ENCODE assay signal across 24 cellular contexts in the genomic region with DNA sequence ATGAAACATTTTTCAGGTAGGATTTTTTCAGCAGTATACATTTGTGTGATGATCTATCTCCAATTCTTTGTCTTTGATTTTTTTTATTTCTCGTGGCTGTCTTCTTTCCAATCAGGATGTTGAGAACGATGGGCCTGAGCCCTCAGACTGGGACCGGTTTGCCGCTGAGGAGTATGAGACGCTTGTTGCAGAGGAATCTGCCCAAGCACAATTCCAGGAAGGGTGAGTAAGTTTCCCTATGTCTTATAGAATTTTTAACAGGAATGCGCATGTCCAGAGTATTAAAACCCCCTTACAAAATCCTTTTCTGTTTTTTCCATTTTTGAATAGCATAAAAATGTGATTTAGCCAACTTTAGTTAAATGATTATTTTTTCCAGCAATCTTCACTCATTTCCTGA.
"Had no signal": no experiment of that assay in that cellular context is flagged by ENCODE, and none has a peak within 500 bp of the region (broad histone marks: within the 10 kb centered on the region; RNA-seq: fewer than 3 reads in every experiment).

No MANE protein-coding gene starts in this region.

- H3K9me3 Mint-ChIP-seq: mesothelial cell of epicardium; naive B cell; natural killer cell; stimulated activated memory B cell treated with anti-CD40 and anti-IgM and Interleukin-4, amounts not matched to agents 10 μg/mL and 1 μg/mL and 100 μg/mL, for 72 hours; stimulated activated naive CD8-positive, alpha-beta T cell treated with anti-CD3 and anti-CD28 coated beads, Interleukin-15, amount 100 ng/mL, for 72 hours; type B pancreatic cell had no signal

- DNase-seq: hippocampal formation; kidney glomerular epithelial cell; left cardiac atrium; lower lobe of right lung; mesendoderm; naive B cell; natural killer cell; nucleus accumbens; psoas muscle; right lobe of liver; stimulated activated CD4-positive, alpha-beta T cell treated with anti-CD3 and anti-CD28 coated beads, Interleukin-1b, Interleukin-23, amount 100 ng/mL, for 48 hours; stimulated activated CD4-positive, alpha-beta T cell treated with anti-CD3 and anti-CD28 coated beads, Interleukin-2, amount 100 ng/mL, for 48 hours; stimulated activated CD4-positive, alpha-beta T cell treated with anti-CD3 and anti-CD28 coated beads, Interleukin-4, amount 100 ng/mL, for 4 hours; stimulated activated CD8-positive, alpha-beta memory T cell treated with anti-CD3 and anti-CD28 coated beads, Interleukin-4, amount 100 ng/mL, for 48 hours; stimulated activated naive CD4-positive, alpha-beta T cell treated with Interleukin-2 at 50 U/mL for 16 hours; stimulated activated naive CD8-positive, alpha-beta T cell treated with anti-CD3 and anti-CD28 coated beads, Interleukin-15, amount 100 ng/mL, for 72 hours; substantia nigra; uterus had no signal

- H3K27ac Mint-ChIP-seq: mesothelial cell of epicardium; natural killer cell; stimulated activated memory B cell treated with anti-CD40 and anti-IgM and Interleukin-4, amounts not matched to agents 10 μg/mL and 1 μg/mL and 100 μg/mL, for 72 hours; stimulated activated naive CD8-positive, alpha-beta T cell treated with anti-CD3 and anti-CD28 coated beads, Interleukin-15, amount 100 ng/mL, for 72 hours; type B pancreatic cell had no signal

- H3K27me3 Mint-ChIP-seq: naive B cell; stimulated activated memory B cell treated with anti-CD40 and anti-IgM and Interleukin-4, amounts not matched to agents 10 μg/mL and 1 μg/mL and 100 μg/mL, for 72 hours; stimulated activated naive CD8-positive, alpha-beta T cell treated with anti-CD3 and anti-CD28 coated beads, Interleukin-15, amount 100 ng/mL, for 72 hours; type B pancreatic cell had no signal

- H3K4me3 Mint-ChIP-seq: mesothelial cell of epicardium; naive B cell; natural killer cell; stimulated activated memory B cell treated with anti-CD40 and anti-IgM and Interleukin-4, amounts not matched to agents 10 μg/mL and 1 μg/mL and 100 μg/mL, for 72 hours; stimulated activated naive CD8-positive, alpha-beta T cell treated with anti-CD3 and anti-CD28 coated beads, Interleukin-15, amount 100 ng/mL, for 72 hours; type B pancreatic cell had no signal

- H3K4me1 Mint-ChIP-seq: mesothelial cell of epicardium, natural killer cell had no signal

- H3K36me3 Mint-ChIP-seq: natural killer cell had no signal

- H3K4me3 ChIP-seq: lower lobe of right lung, psoas muscle, right atrium auricular region, right lobe of liver, smooth muscle cell, tibial nerve, uterus had no signal
